ENCODE assay signal across 19 cellular contexts in genomic region chr11:62496676-62497075, GRCh38. TPM values are rescaled to one million over a fixed set of nuclear protein-coding genes. Genes with fewer than 3 reads are reported as not detected.
DNase-seq lines count a peak whose midpoint lies in the region; ATAC-seq and TF ChIP-seq lines count a peak whose summit lies in the region.
"Had no signal": no experiment of that assay in that cellular context is flagged by ENCODE, and none has a peak within 500 bp of the region (broad histone marks: within the 10 kb centered on the region; RNA-seq: fewer than 3 reads in every experiment).

No MANE protein-coding gene starts in this region.

- peak overlapping the region; percentile 0 for H3K9ac ChIP-seq in skeletal muscle satellite cell (ENCODE audit: low read depth, low read length)

- H2AFZ ChIP-seq in PC-9, result no peak overlapping the region

- H3K9me2 ChIP-seq in PC-9 (ENCODE audit: insufficient read depth), result no peaks in the 10 kb centered on the region

- no peaks in the 10 kb centered on the region for H3K27me3 Mint-ChIP-seq in Caco-2 (ENCODE audit: insufficient read depth, unreplicated experiment)
- H3K27me3 Mint-ChIP-seq: central memory CD8-positive, alpha-beta T cell had no signal

- no peaks in the 10 kb centered on the region for H3K79me2 ChIP-seq in PC-9 (ENCODE audit: low read depth)

- TF ChIP-seq CTCF in Caco-2 (IDR thresholded peaks at IDR 0.05; ENCODE audit: insufficient read depth in 1 of 2, low read depth in 1 of 2, low read length in 1 of 2, severe bottlenecking in 1 of 2, unreplicated experiment in 1 of 2), result no peak
- no peak for TF ChIP-seq CTCF in PC-9 (conservative IDR thresholded peaks at IDR 0.05)

- no peaks in the 10 kb centered on the region for H3K27me3 ChIP-seq in Caco-2 (replicated peaks; ENCODE audit: control insufficient read depth, insufficient read depth, low read length)
- H3K27me3 ChIP-seq in PC-9 (ENCODE audit: insufficient read depth, low read depth), result no peaks in the 10 kb centered on the region
- no peaks in the 10 kb centered on the region for H3K27me3 ChIP-seq in skeletal muscle satellite cell (ENCODE audit: control insufficient read depth, insufficient read depth, low read length)
- H3K27me3 ChIP-seq: foreskin keratinocyte, tibial artery had no signal

- H3K27ac Mint-ChIP-seq in Caco-2 (ENCODE audit: unreplicated experiment), result peak overlapping the region; percentile 76
- H3K27ac Mint-ChIP-seq: stimulated activated naive CD8-positive, alpha-beta T cell treated with anti-CD3 and anti-CD28 coated beads, Interleukin-15, amount 100 ng/mL, for 72 hours had no signal

- H3K27ac ChIP-seq in PC-9 (peak overlapping the region; percentile 73), epithelial cell of prostate (peak overlapping the region; percentile 99)
- H3K27ac ChIP-seq: foreskin keratinocyte, HL-60, neutrophil, tibial artery, VCaP had no signal

- POLR2A ChIA-PET in Caco-2 (lab: Charles Lee), result interaction anchor here (1.2 to 1.5 kb wide), 2 partner anchors 16 to 46 kb away, joined by 3 to 11 read pairs; no protein-coding TSS in a partner anchor
- POLR2A ChIA-PET in PC-9 (lab: Charles Lee; ENCODE audit: unreplicated experiment), result no interaction called here

- ATAC-seq in GM21737 (IDR thresholded peaks at IDR 0.05; ENCODE audit: unreplicated experiment), result no peak

- H3K4me1 Mint-ChIP-seq in Caco-2 (ENCODE audit: low read depth, unreplicated experiment), result peaks cover 33% of the 10 kb centered on the region

- no peak overlapping the region for H3K4me3 Mint-ChIP-seq in Caco-2 (ENCODE audit: unreplicated experiment)
- H3K4me3 Mint-ChIP-seq: central memory CD8-positive, alpha-beta T cell; stimulated activated naive CD8-positive, alpha-beta T cell treated with anti-CD3 and anti-CD28 coated beads, Interleukin-15, amount 100 ng/mL, for 72 hours had no signal

- H3K36me3 Mint-ChIP-seq in Caco-2 (ENCODE audit: insufficient read depth, unreplicated experiment), result peaks cover 14% of the 10 kb centered on the region

- intact Hi-C loops in Caco-2 (cut with micrococcal nuclease; ENCODE audit: unreplicated experiment) (loop anchor here (1.0 to 2.0 kb wide), 4 partner anchors 49 to 102 kb away; no protein-coding TSS in a partner anchor), PC-9 (cut with micrococcal nuclease; ENCODE audit: unreplicated experiment) (loop anchor here (1.0 kb wide), 4 partner anchors 16 to 70 kb away; no protein-coding TSS in a partner anchor)

- no TSS peak for BruUV-seq in Caco-2 (replicated peaks; lab: Mats Ljungman, UMichigan)
- BruUV-seq in PC-9 (replicated peaks; lab: Mats Ljungman, UMichigan), result no TSS peak

- DNase-seq in Caco-2, result no peak
- no peak for DNase-seq in PC-9
- no peak for DNase-seq in epithelial cell of prostate (ENCODE audit: low read depth, low spot score)
- DNase-seq in OCI-M2 (lab: John Stamatoyannopoulos, UW; ENCODE audit: unreplicated experiment), result no peak
- DNase-seq in hippocampal formation (lab: John Stamatoyannopoulos, UW), result no peak
- DNase-seq: activated CD8-positive, alpha-beta memory T cell treated with anti-CD3 and anti-CD28 coated beads for 24 hours; activated gamma-delta T cell; SHP77 treated with DMSO at 0.1 percent for 48 hours; T-helper 9 cell had no signal

- H3K9me3 ChIP-seq in Caco-2 (no peaks in the 10 kb centered on the region), PC-9 (ENCODE audit: insufficient read depth, low read depth) (no peaks in the 10 kb centered on the region), skeletal muscle satellite cell (replicated peaks; ENCODE audit: low read length) (no peaks in the 10 kb centered on the region)
- H3K9me3 ChIP-seq: neutrophil, tibial artery had no signal

- CTCF ChIA-PET in Caco-2 (lab: Charles Lee), result interaction anchor here (0.6 to 2.3 kb wide), 10 partner anchors 9 to 155 kb away, joined by 3 to 19 read pairs (median 6); no protein-coding TSS in a partner anchor
- CTCF ChIA-PET in PC-9 (lab: Charles Lee), result interaction anchor here (0.5 to 1.4 kb wide), 6 partner anchors 9 to 95 kb away, joined by 3 to 14 read pairs (median 7); no protein-coding TSS in a partner anchor

- H3K4me3 ChIP-seq in Caco-2 (ENCODE audit: low read depth, low read length) (no peak overlapping the region), PC-9 (no peak overlapping the region), skeletal muscle satellite cell (ENCODE audit: low read length) (no peak overlapping the region)
- H3K4me3 ChIP-seq: skin epidermis, tibial artery had no signal

- H3F3A ChIP-seq in PC-9 (ENCODE audit: insufficient read depth, low read depth), result peaks cover 35% of the 10 kb centered on the region; the same call in 1 of the 2 replicates

- H3K9me3 Mint-ChIP-seq in Caco-2 (ENCODE audit: unreplicated experiment), result no peaks in the 10 kb centered on the region
- H3K9me3 Mint-ChIP-seq: central memory CD8-positive, alpha-beta T cell; stimulated activated naive CD8-positive, alpha-beta T cell treated with anti-CD3 and anti-CD28 coated beads, Interleukin-15, amount 100 ng/mL, for 72 hours had no signal

- H4K20me1 ChIP-seq in PC-9 (ENCODE audit: insufficient read depth), result no peaks in the 10 kb centered on the region

- H3K36me3 ChIP-seq in Caco-2 (ENCODE audit: control insufficient read depth, insufficient read depth, low read length), result no peaks in the 10 kb centered on the region
- H3K36me3 ChIP-seq in PC-9 (ENCODE audit: low read depth), result no peaks in the 10 kb centered on the region
- no peaks in the 10 kb centered on the region for H3K36me3 ChIP-seq in skeletal muscle satellite cell (ENCODE audit: insufficient read depth, low read length)
- H3K36me3 ChIP-seq: neutrophil, tibial artery had no signal

- peaks cover 49% of the 10 kb centered on the region for H3K4me1 ChIP-seq in Caco-2
- H3K4me1 ChIP-seq in PC-9 (replicated peaks; ENCODE audit: insufficient read depth), result peaks cover 28% of the 10 kb centered on the region
- H3K4me1 ChIP-seq in skeletal muscle satellite cell (ENCODE audit: control insufficient read depth, insufficient read depth, low read length), result peaks cover 23% of the 10 kb centered on the region

- H3K4me2 ChIP-seq in PC-9 (no peak overlapping the region), skeletal muscle satellite cell (ENCODE audit: low read length) (no peak overlapping the region)

RNA-seq across cellular contexts. Expression of gene AHNAK, which starts 49.9 kb away (rescaled TPM):
- 312 and 324 TPM in 2 replicates for total RNA-seq in Caco-2 (2022)
- 632 and 734 TPM in 2 replicates for total RNA-seq in PC-9 (2021)
- 722 and 788 TPM in 2 replicates for total RNA-seq in skeletal muscle satellite cell (2012; rRNA removed)
